Comparison of ENCODE assay signal across 32 cellular contexts in genomic region chrX:10818651-10819050, GRCh38.
"Had no signal": no experiment of that assay in that cellular context is flagged by ENCODE, and none has a peak within 500 bp of the region (broad histone marks: within the 10 kb centered on the region; RNA-seq: fewer than 3 reads in every experiment).

No MANE protein-coding gene starts in this region.

- H3K36me3 ChIP-seq: ascending aorta, brain microvascular endothelial cell, breast epithelium, WERI-Rb-1 had no signal

- DNase-seq: activated CD4-positive, alpha-beta memory T cell treated with anti-CD3 and anti-CD28 coated beads, Interleukin-2, amount 10 ng/mL, durations not matched to agents 7 days and 5 days; activated CD4-positive, alpha-beta T cell treated with anti-CD3 and anti-CD28 coated beads for 1 hour; activated CD4-positive, alpha-beta T cell treated with anti-CD3 and anti-CD28 coated beads for 36 hours; activated CD4-positive, alpha-beta T cell treated with anti-CD3 and anti-CD28 coated beads for 48 hours; activated CD4-positive, alpha-beta T cell treated with anti-CD3 and anti-CD28 coated beads, Interleukin-2, amount 10 ng/mL, durations not matched to agents 7 days and 5 days; activated CD4-positive, alpha-beta T cell treated with anti-CD3 and anti-CD28 coated beads, Interleukin-2, amount 50 U/mL, for 48 hours; activated CD4-positive, CD25-positive, alpha-beta regulatory T cell; activated CD8-positive, alpha-beta memory T cell treated with anti-CD3 and anti-CD28 coated beads for 24 hours; activated CD8-positive, alpha-beta memory T cell treated with anti-CD3 and anti-CD28 coated beads, Interleukin-2, amount 10 ng/mL, durations not matched to agents 7 days and 5 days; activated CD8-positive, alpha-beta memory T cell treated with anti-CD3 and anti-CD28 coated beads, Interleukin-2, amount 50 U/mL, for 48 hours; activated CD8-positive, alpha-beta T cell treated with anti-CD3 and anti-CD28 coated beads, Interleukin-2, amount 10 ng/mL, durations not matched to agents 7 days and 5 days; activated effector memory CD4-positive, alpha-beta T cell treated with Interleukin-2 at 50 U/mL for 16 hours; activated gamma-delta T cell; activated naive CD4-positive, alpha-beta T cell treated with anti-CD3 and anti-CD28 coated beads, Interleukin-2, amount 10 ng/mL, durations not matched to agents 7 days and 5 days; activated naive CD4-positive, alpha-beta T cell treated with Interleukin-2 at 50 U/mL for 16 hours; activated naive CD8-positive, alpha-beta T cell treated with anti-CD3 and anti-CD28 coated beads, Interleukin-2, amount 10 ng/mL, durations not matched to agents 7 days and 5 days; activated naive CD8-positive, alpha-beta T cell treated with anti-CD3 and anti-CD28 coated beads, Interleukin-2, amount 50 U/mL, for 24 hours; activated T-cell treated with anti-CD3 and anti-CD28 coated beads, Interleukin-2, amount 50 U/mL, for 24 hours; activated T-cell treated with anti-CD3 and anti-CD28 coated beads, Interleukin-2, amount 50 U/mL, for 48 hours; amygdala; anterior cingulate cortex; body of pancreas; brain microvascular endothelial cell; central memory CD4-positive, alpha-beta T cell; SW 1271; T-helper 1 cell; T-helper 2 cell; T-helper 9 cell; WERI-Rb-1 had no signal

- H3K4me3 ChIP-seq: ascending aorta, body of pancreas, breast epithelium had no signal

- FAIRE-seq: TTC549 had no signal

- H3K27me3 ChIP-seq: ascending aorta, body of pancreas, brain microvascular endothelial cell had no signal
